8 cellular contexts compared by ENCODE assay signal in the genomic region with DNA sequence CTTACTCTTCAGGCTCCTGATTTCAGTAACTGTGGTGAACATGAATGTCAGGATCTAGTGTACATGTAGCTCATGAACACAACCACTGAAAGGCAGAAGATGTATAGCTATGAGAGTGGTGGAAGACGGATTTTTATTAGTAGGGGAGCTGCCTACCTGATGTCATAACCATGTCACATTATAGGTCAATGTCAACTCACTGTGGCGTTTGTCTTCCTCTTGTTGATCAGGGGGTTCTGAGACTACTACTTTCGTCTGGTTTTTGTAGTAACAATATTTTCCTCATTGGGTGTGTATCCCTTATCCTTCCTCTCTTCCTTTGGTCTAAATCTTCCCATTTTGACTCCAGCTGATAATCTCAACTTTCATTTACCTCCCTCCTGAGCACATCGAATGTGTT. TPM values are rescaled to one million over a fixed set of nuclear protein-coding genes. Genes with fewer than 3 reads are reported as not detected.
"Had no signal": no experiment of that assay in that cellular context is flagged by ENCODE, and none has a peak within 500 bp of the region (broad histone marks: within the 10 kb centered on the region; RNA-seq: fewer than 3 reads in every experiment).

No MANE protein-coding gene starts in this region.

- DNase-seq: GDM1, GF-D8 had no signal

- FAIRE-seq: G401.6, GM12891, GM12892, GM18507, GM19239 had no signal

RNA-seq across cellular contexts. Expression of gene UNC13C, which starts 7.3 kb away (rescaled TPM):
- total RNA-seq: G401 had no signal
